ENCODE assay signal across 8 cellular contexts in genomic region chr4:154503598-154503997, GRCh38. TPM values are rescaled to one million over a fixed set of nuclear protein-coding genes. Genes with fewer than 3 reads are reported as not detected.
DNase-seq lines count a peak whose midpoint lies in the region; ATAC-seq and TF ChIP-seq lines count a peak whose summit lies in the region.

No MANE protein-coding gene starts in this region.

- CTCF ChIA-PET in T-cell (lab: Charles Lee): interaction anchor here in 1 of 2 donors (0.5 kb wide), 1 partner anchor 718 kb away, joined by 13 read pairs; no protein-coding TSS in a partner anchor

- peak; percentile 55 for TF ChIP-seq CTCF in astrocyte of the spinal cord (IDR thresholded peaks at IDR 0.05; ENCODE audit: low read depth, low read length)

- H3K36me3 ChIP-seq in Karpas-422 (ENCODE audit: insufficient read depth, low read length): no peaks in the 10 kb centered on the region

- H3K27me3 ChIP-seq in Karpas-422 (ENCODE audit: low read length): no peaks in the 10 kb centered on the region

- H3K4me3 ChIP-seq in Karpas-422 (ENCODE audit: low read length) (no peak overlapping the region), astrocyte of the spinal cord (ENCODE audit: low read depth, low read length) (no peak overlapping the region)

- POLR2A ChIA-PET in T-cell (lab: Charles Lee): interaction anchor here in 1 of 2 donors (0.5 kb wide), 1 partner anchor 119 kb away, joined by 3 read pairs; no protein-coding TSS in a partner anchor

- H3K4me2 ChIP-seq in Karpas-422 (ENCODE audit: low read depth, low read length, poor library complexity, severe bottlenecking): no peak overlapping the region

- peaks cover 26 to 41% of the 10 kb centered on the region in 2 donors for H3K27me3 Mint-ChIP-seq in T-cell

- ATAC-seq in T-cell (replicated peaks in 1 of 4): no peak
- ATAC-seq in HG02870 (IDR thresholded peaks at IDR 0.05; ENCODE audit: unreplicated experiment): no peak
- no peak for ATAC-seq in HG03097 (IDR thresholded peaks at IDR 0.05; ENCODE audit: low FRiP score, unreplicated experiment)

- no peaks in the 10 kb centered on the region for H3K9me2 ChIP-seq in Karpas-422 (replicated peaks; ENCODE audit: insufficient read depth, low read length)

- H3K4me1 ChIP-seq in Karpas-422 (ENCODE audit: low read length): no peaks in the 10 kb centered on the region

- H3K9me3 Mint-ChIP-seq in T-cell: no peaks in the 10 kb centered on the region

- no peaks in the 10 kb centered on the region for H3K79me2 ChIP-seq in Karpas-422 (ENCODE audit: low read length)

- H3K36me3 Mint-ChIP-seq in T-cell: no peaks in the 10 kb centered on the region

- peak; percentile 15 for DNase-seq in DMS53 treated with DMSO at 0.1 percent for 48 hours (lab: John Stamatoyannopoulos, UW; ENCODE audit: unreplicated experiment)
- peak; percentile 64 for DNase-seq in Karpas-422
- DNase-seq in astrocyte of the spinal cord (ENCODE audit: low read depth, low spot score): peak; percentile 11
- peak; percentile 37 for DNase-seq in myocyte (ENCODE audit: low read depth)
- DNase-seq in T-cell: no peak
- no peak for DNase-seq in Ammon's horn (ENCODE audit: low spot score)

- no peak overlapping the region for H3K4me3 Mint-ChIP-seq in T-cell

- no peak overlapping the region for H3K27ac ChIP-seq in Karpas-422 (ENCODE audit: low read length)

- H3K9me3 ChIP-seq in Karpas-422 (ENCODE audit: low read length): no peaks in the 10 kb centered on the region

- H2AFZ ChIP-seq in Karpas-422 (ENCODE audit: low read length): no peak overlapping the region

- H4K20me1 ChIP-seq in Karpas-422 (ENCODE audit: insufficient read depth, low read depth, low read length): no peaks in the 10 kb centered on the region

- in situ Hi-C loops in astrocyte of the spinal cord (cut with HindIII; ENCODE audit: low sequenced_read_pairs): no loop called here

- H3K9ac ChIP-seq in Karpas-422 (ENCODE audit: low read length): no peak overlapping the region

- no peak overlapping the region for H3K27ac Mint-ChIP-seq in T-cell

- H3K4me1 Mint-ChIP-seq in T-cell: no peaks in the 10 kb centered on the region

RNA-seq across cellular contexts. Expression of gene DCHS2, which starts 12.0 kb away (rescaled TPM):
- total RNA-seq in Karpas-422 (2014; rRNA removed; shearing (Covaris generic); ENCODE audit: low replicate concordance): 0.04 TPM in 1 of 2 replicates, not detected in the other
- total RNA-seq in myocyte: 0.03 and 0.05 TPM in 2 replicates
- polyA plus RNA-seq in myocyte (2012): 0.03 TPM
- under 1 TPM in 3 of 5 donors, not detected in 2; 0.09 to 0.44 (median 0.13) TPM for total RNA-seq in T-cell

RNA-seq across cellular contexts. Expression of gene PLRG1, which starts 46.6 kb away (rescaled TPM):
- 57.9 and 112 TPM in 2 replicates for total RNA-seq in Karpas-422 (2014; rRNA removed; shearing (Covaris generic); ENCODE audit: low replicate concordance)
- total RNA-seq in myocyte (55.7 and 62.0 TPM in 2 replicates), T-cell (10 to 100 TPM; 58.7 to 77.4 (median 62.7) TPM)
- polyA plus RNA-seq in myocyte (2012): 40.9 TPM

RNA-seq across cellular contexts. Expression of gene FGB, which starts 59.2 kb away (rescaled TPM):
- total RNA-seq in Karpas-422 (2014; rRNA removed; shearing (Covaris generic); ENCODE audit: low replicate concordance): not detected in 2 replicates
- not detected in 2 replicates for total RNA-seq in myocyte
- polyA plus RNA-seq in myocyte (2012): not detected
- total RNA-seq in T-cell: 1 to 10 TPM in 3 of 5 donors, not detected in 2; 2.5 to 4.2 (median 3.0) TPM

Comparison
In these comparisons a context has a peak if more than half of its experiments do, and no peak if none do; other contexts are left out.
1. DNase-seq: peak in DMS53 treated with DMSO at 0.1 percent for 48 hours (single experiment), Karpas-422 (single experiment), astrocyte of the spinal cord (single experiment) and myocyte (single experiment); none in T-cell (0 of 34) and Ammon's horn (single experiment).